14 cellular contexts compared by ENCODE assay signal in the genomic region with DNA sequence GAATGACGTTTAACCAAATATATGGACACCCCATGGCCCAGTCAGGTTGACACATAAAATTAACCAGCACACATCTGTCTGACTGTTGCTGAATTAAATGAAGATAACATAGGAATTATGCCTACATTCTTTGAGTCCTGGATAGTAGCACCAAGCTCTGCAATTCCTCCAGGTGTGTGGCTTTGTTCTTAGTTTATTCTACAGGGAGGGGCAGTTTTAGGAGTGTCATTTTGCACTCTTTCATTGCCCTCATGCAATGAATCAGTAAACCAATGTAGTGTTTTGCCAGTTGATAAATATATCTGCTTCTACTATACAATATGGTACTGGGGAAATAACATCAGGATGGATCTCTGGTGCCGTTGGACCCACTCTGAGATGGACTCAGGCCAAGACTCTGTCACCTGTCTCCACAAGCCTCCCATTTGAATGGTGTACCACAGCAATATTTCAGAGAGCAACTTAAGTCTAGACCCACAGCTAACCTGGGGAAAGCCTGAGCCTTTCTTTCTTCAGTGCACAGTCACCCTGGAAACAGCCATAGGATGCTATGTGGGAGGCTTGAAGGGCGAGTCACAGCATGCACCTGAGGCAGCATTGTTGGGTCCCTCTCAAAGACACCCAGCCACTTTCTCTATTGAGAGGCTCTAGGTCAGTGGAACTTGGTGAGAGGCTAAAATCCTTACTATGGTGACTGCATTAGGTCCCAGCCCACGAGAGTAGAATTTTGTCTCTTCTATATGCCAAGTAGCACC.
"Had no signal": no experiment of that assay in that cellular context is flagged by ENCODE, and none has a peak within 500 bp of the region (broad histone marks: within the 10 kb centered on the region; RNA-seq: fewer than 3 reads in every experiment).

No MANE protein-coding gene starts in this region.

- H3K27me3 Mint-ChIP-seq: activated naive CD4-positive, alpha-beta T cell treated with anti-CD3 and anti-CD28 coated beads, Interleukin-2, amount 50 U/mL, for 24 hours; brain; dendritic cell treated with granulocyte-macrophage colony-stimulating factor and Interleukin-4, amounts not matched to agents 40 ng/mL and 50 ng/mL, for 4 days; stimulated activated naive CD8-positive, alpha-beta T cell treated with anti-CD3 and anti-CD28 coated beads, Interleukin-15, Interleukin-2, amounts not matched to agents 100 ng/mL and 50 ng/mL, for 24 hours had no signal

- H3K36me3 ChIP-seq: left ventricle myocardium inferior, sigmoid colon, upper lobe of left lung had no signal

- H3K27ac Mint-ChIP-seq: activated naive CD4-positive, alpha-beta T cell treated with anti-CD3 and anti-CD28 coated beads, Interleukin-2, amount 50 U/mL, for 24 hours; brain; dendritic cell treated with granulocyte-macrophage colony-stimulating factor and Interleukin-4, amounts not matched to agents 40 ng/mL and 50 ng/mL, for 4 days; stimulated activated naive CD8-positive, alpha-beta T cell treated with anti-CD3 and anti-CD28 coated beads, Interleukin-15, Interleukin-2, amounts not matched to agents 100 ng/mL and 50 ng/mL, for 24 hours had no signal

- H3K4me1 Mint-ChIP-seq: activated naive CD4-positive, alpha-beta T cell treated with anti-CD3 and anti-CD28 coated beads, Interleukin-2, amount 50 U/mL, for 24 hours; brain had no signal

- H3K36me3 Mint-ChIP-seq: activated naive CD4-positive, alpha-beta T cell treated with anti-CD3 and anti-CD28 coated beads, Interleukin-2, amount 50 U/mL, for 24 hours; brain had no signal

- H3K4me3 ChIP-seq: left ventricle myocardium inferior, sigmoid colon, upper lobe of left lung had no signal

- H3K4me1 ChIP-seq: left ventricle myocardium inferior, sigmoid colon, upper lobe of left lung had no signal

- H3K9me3 ChIP-seq: sigmoid colon, upper lobe of left lung had no signal

- H3K27me3 ChIP-seq: sigmoid colon, upper lobe of left lung had no signal

- DNase-seq: activated T-cell treated with anti-CD3 and anti-CD28 coated beads, Interleukin-2, amount 50 U/mL, for 1 hour; amniotic stem cell; glutamatergic neuron; left ventricle myocardium inferior; sigmoid colon; stimulated activated CD4-positive, alpha-beta T cell treated with anti-CD3 and anti-CD28 coated beads, Interleukin-15, amount 100 ng/mL, for 24 hours; stimulated activated CD4-positive, alpha-beta T cell treated with anti-CD3 and anti-CD28 coated beads, Interleukin-4, amount 100 ng/mL, for 24 hours; upper lobe of left lung had no signal

- ATAC-seq: activated CD4-positive, CD25-positive, alpha-beta regulatory T cell treated with anti-CD3 and anti-CD28 coated beads, Interleukin-2, amount 50 U/mL, for 24 hours; esophagus mucosa had no signal

- H3K9me3 Mint-ChIP-seq: stimulated activated naive CD8-positive, alpha-beta T cell treated with anti-CD3 and anti-CD28 coated beads, Interleukin-15, Interleukin-2, amounts not matched to agents 100 ng/mL and 50 ng/mL, for 24 hours had no signal

- H3K27ac ChIP-seq: left ventricle myocardium inferior, sigmoid colon, upper lobe of left lung had no signal

- H3K4me3 Mint-ChIP-seq: activated naive CD4-positive, alpha-beta T cell treated with anti-CD3 and anti-CD28 coated beads, Interleukin-2, amount 50 U/mL, for 24 hours; brain; dendritic cell treated with granulocyte-macrophage colony-stimulating factor and Interleukin-4, amounts not matched to agents 40 ng/mL and 50 ng/mL, for 4 days; stimulated activated naive CD8-positive, alpha-beta T cell treated with anti-CD3 and anti-CD28 coated beads, Interleukin-15, Interleukin-2, amounts not matched to agents 100 ng/mL and 50 ng/mL, for 24 hours had no signal
